3 cellular contexts compared by ENCODE assay signal in genomic region chr3:130043694-130044093, GRCh38. TPM values are rescaled to one million over a fixed set of nuclear protein-coding genes. Genes with fewer than 3 reads are reported as not detected.
"Had no signal": no experiment of that assay in that cellular context is flagged by ENCODE, and none has a peak within 500 bp of the region (broad histone marks: within the 10 kb centered on the region; RNA-seq: fewer than 3 reads in every experiment).

No MANE protein-coding gene starts in this region.

RNA-seq across cellular contexts. Expression of gene ALG1L2, which starts 37.9 kb away (rescaled TPM):
- total RNA-seq: GM23248, H4, HT1080 had no signal
